Comparison of ENCODE assay signal across 8 cellular contexts in genomic region chr4:10554694-10555093, GRCh38.
DNase-seq lines count a peak whose midpoint lies in the region; ATAC-seq and TF ChIP-seq lines count a peak whose summit lies in the region.

No MANE protein-coding gene starts in this region.

- no peak for TF ChIP-seq POLR2A in tibial nerve (IDR thresholded peaks at IDR 0.05)

- no peaks in the 10 kb centered on the region for H3K9me3 ChIP-seq in tibial nerve

- H3K27ac ChIP-seq in tibial nerve, result no peak overlapping the region

- peak; percentile 76 for DNase-seq in Ammon's horn (ENCODE audit: low spot score)
- DNase-seq in NCI-H345 treated with DMSO at 0.1 percent for 48 hours (lab: John Stamatoyannopoulos, UW; ENCODE audit: unreplicated experiment), result peak; percentile 36
- DNase-seq in activated CD4-positive, alpha-beta T cell treated with anti-CD3 and anti-CD28 coated beads, Interleukin-2, amount 50 U/mL, for 24 hours (ENCODE audit: low read depth in 1 of 2, low spot score in 1 of 2), result peak; percentile 14 to 30
- DNase-seq in epithelial cell of esophagus (ENCODE audit: low read depth), result peak; percentile 68
- peak; percentile 55 for DNase-seq in mucosa of gallbladder (ENCODE audit: low spot score)
- peak; percentile 40 to 89 for DNase-seq in tibial nerve (ENCODE audit: low spot score in 2 of 2)

- peak; percentile 86 for TF ChIP-seq CTCF in epithelial cell of esophagus (IDR thresholded peaks at IDR 0.05; ENCODE audit: insufficient read depth, low read depth, low read length, missing control alignments)
- TF ChIP-seq CTCF in tibial nerve (IDR thresholded peaks at IDR 0.05), result peak; percentile 72 to 81 (median 79)

- ATAC-seq in GM18868 (IDR thresholded peaks at IDR 0.05; ENCODE audit: unreplicated experiment) (peak; percentile 89), HG03280 (IDR thresholded peaks at IDR 0.05; ENCODE audit: unreplicated experiment) (peak; percentile 73)

- H3K36me3 ChIP-seq in tibial nerve, result no peaks in the 10 kb centered on the region

- H3K4me3 ChIP-seq in epithelial cell of esophagus (ENCODE audit: low read length), result no peak overlapping the region
- no peak overlapping the region for H3K4me3 ChIP-seq in tibial nerve

- H3K4me1 ChIP-seq in tibial nerve, result peaks cover 0 to 10% (median 0%) of the 10 kb centered on the region in 4 donors

- 3 to 5% methylated on average over 6 of the region's 6 CpGs for WGBS in tibial nerve, 2 donors

- TF ChIP-seq EP300 in tibial nerve (IDR thresholded peaks at IDR 0.05), result no peak

- no peaks in the 10 kb centered on the region for H3K27me3 ChIP-seq in tibial nerve

Comparison
In these comparisons a context has a peak if more than half of its experiments do, and no peak if none do; other contexts are left out.
1. DNase-seq: peak in every context shown above with its lines; median percentile 76 in Ammon's horn; 68 in epithelial cell of esophagus; 64 in tibial nerve; 55 in mucosa of gallbladder; 36 in NCI-H345 treated with DMSO at 0.1 percent for 48 hours; 22 in activated CD4-positive, alpha-beta T cell treated with anti-CD3 and anti-CD28 coated beads, Interleukin-2, amount 50 U/mL, for 24 hours.